ENCODE assay signal across 1 cellular context in the genomic region with DNA sequence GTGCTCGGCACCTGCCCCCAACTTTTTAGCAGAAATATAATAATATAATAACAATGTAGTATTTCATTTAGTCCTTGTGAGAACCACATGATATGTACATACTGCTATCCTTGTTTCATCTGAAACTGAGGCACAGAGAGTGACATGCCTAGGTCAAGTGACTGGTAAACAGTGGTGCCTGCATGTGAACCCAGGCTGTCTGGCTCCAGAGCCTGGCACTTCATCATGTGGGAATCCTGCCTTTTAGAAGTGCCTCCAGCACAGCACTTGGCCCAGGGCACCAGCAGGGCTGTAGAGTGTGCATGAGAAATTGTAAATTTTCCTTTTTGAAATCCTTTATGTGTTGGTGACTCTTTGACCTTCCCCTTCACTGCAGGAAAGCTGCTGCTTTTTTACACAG.
A peak's percentile ranks its signal among the peaks of the same experiment; 100 is the strongest.
TF ChIP-seq lines count a peak whose summit lies in the region.

No MANE protein-coding gene starts in this region.

TF ChIP-seq in HEK293, 187 proteins besides CTCF, POLR2A, EP300 and RAD21:
- no peak for TF ChIP-seq ZNF626 (tag by site-specific recombination; IDR thresholded peaks at IDR 0.05)
- TF ChIP-seq PRDM1 (tag by site-specific recombination; IDR thresholded peaks at IDR 0.05): 0 out of 2 replicates have a peak, but pooled peaks have one; percentile 35
TF ChIP-seq in HEK293: peak in this region for 1.
